Comparison of ENCODE assay signal across 24 cellular contexts in the genomic region with DNA sequence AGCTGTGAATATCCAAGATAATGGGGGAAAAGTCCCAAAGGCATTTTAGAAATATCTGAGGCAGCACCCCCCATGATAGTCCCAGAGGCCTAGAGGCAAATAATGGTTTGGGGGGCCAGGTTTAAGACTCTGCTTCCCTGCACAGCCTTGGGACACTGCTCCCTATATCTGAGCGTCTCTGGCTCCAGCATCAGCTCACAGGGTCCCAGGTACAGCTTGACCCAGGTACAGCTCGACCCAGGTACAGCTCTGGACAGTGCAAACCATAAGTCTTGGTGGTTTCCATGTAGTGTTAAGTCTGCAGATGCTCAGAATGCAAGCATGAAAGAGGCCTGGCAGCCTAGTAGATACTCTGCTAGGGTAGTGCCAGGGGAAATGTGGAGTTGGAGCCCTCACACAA. TPM values are rescaled to one million over a fixed set of nuclear protein-coding genes. Genes with fewer than 3 reads are reported as not detected.
"Had no signal": no experiment of that assay in that cellular context is flagged by ENCODE, and none has a peak within 500 bp of the region (broad histone marks: within the 10 kb centered on the region; RNA-seq: fewer than 3 reads in every experiment).

No MANE protein-coding gene starts in this region.

- H3K27me3 ChIP-seq: ovary, right atrium auricular region, right lobe of liver, stomach, testis, thyroid gland, transverse colon, upper lobe of left lung, vagina had no signal

- H3K36me3 ChIP-seq: left ventricle myocardium inferior, ovary, right atrium auricular region, right lobe of liver, stomach, thyroid gland, transverse colon, upper lobe of left lung, vagina had no signal

- H3K4me1 Mint-ChIP-seq: mesothelial cell of epicardium, naive B cell, natural killer cell had no signal

- ATAC-seq: right lobe of liver had no signal

- H3K4me2 ChIP-seq: smooth muscle cell had no signal

- H3K27me3 Mint-ChIP-seq: naive B cell, progenitor cell of endocrine pancreas had no signal

- H3K4me3 Mint-ChIP-seq: mesothelial cell of epicardium, naive B cell, natural killer cell had no signal

- DNase-seq: hypothalamus; islet precursor cell; left ventricle myocardium inferior; mesendoderm; naive B cell; natural killer cell; ovary; right lobe of liver; stimulated activated CD4-positive, alpha-beta T cell treated with anti-CD3 and anti-CD28 coated beads, Interleukin-1b, Interleukin-23, amount 100 ng/mL, for 48 hours; stimulated activated CD4-positive, alpha-beta T cell treated with anti-CD3 and anti-CD28 coated beads, Interleukin-2, amount 100 ng/mL, for 48 hours; stimulated activated CD4-positive, alpha-beta T cell treated with anti-CD3 and anti-CD28 coated beads, Interleukin-4, amount 100 ng/mL, for 4 hours; stimulated activated CD8-positive, alpha-beta memory T cell treated with anti-CD3 and anti-CD28 coated beads, Interleukin-4, amount 100 ng/mL, for 48 hours; stimulated activated naive CD4-positive, alpha-beta T cell; stomach; testis; thyroid gland; transverse colon; upper lobe of left lung had no signal

- H3K4me1 ChIP-seq: left ventricle myocardium inferior, right atrium auricular region, right lobe of liver, stomach, testis, thyroid gland, transverse colon, upper lobe of left lung, vagina had no signal

- H3K27ac Mint-ChIP-seq: mesothelial cell of epicardium, naive B cell, natural killer cell, progenitor cell of endocrine pancreas had no signal

- H3K27ac ChIP-seq: left ventricle myocardium inferior, ovary, right atrium auricular region, right lobe of liver, stomach, testis, thyroid gland, transverse colon, upper lobe of left lung, vagina had no signal

- H3K36me3 Mint-ChIP-seq: mesothelial cell of epicardium, naive B cell, natural killer cell had no signal

- H3K4me3 ChIP-seq: left ventricle myocardium inferior, lung, ovary, right atrium auricular region, right lobe of liver, smooth muscle cell, stomach, testis, thyroid gland, transverse colon, upper lobe of left lung, vagina had no signal

RNA-seq across cellular contexts. Expression of a gene that starts 47.0 kb away (rescaled TPM):
- total RNA-seq: left ventricle myocardium inferior had no signal
- polyA plus RNA-seq: smooth muscle cell had no signal
